ENCODE assay signal across 11 cellular contexts in the genomic region with DNA sequence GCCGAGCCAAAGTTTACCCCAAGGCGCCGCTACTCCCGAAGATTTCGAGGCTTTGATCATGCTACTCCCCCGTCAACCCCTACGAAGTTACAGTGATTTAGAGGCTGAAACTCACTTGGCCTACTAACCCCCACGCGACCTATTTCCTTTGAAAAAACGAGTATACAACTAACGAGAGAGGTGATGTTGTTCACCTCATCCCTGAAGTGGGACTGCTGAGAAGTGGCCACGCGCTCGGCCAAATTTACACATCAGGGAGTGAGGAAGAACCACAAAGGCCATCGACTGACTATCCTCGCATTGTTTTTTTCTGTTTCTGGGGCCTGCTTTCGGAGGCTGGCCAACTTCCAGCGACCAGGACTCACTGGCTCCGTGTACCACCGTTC. TPM values are rescaled to one million over a fixed set of nuclear protein-coding genes. Genes with fewer than 3 reads are reported as not detected.
A peak's percentile ranks its signal among the peaks of the same experiment; 100 is the strongest.
DNase-seq lines count a peak whose midpoint lies in the region; TF ChIP-seq lines count a peak whose summit lies in the region.
"Had no signal": no experiment of that assay in that cellular context is flagged by ENCODE, and none has a peak within 500 bp of the region (broad histone marks: within the 10 kb centered on the region; RNA-seq: fewer than 3 reads in every experiment).

No MANE protein-coding gene starts in this region.

- H3K23ac ChIP-seq in mesenchymal stem cell (ENCODE audit: low read length in 2 of 2) = no peak overlapping the region

- 11 to 22% methylated on average over 11 to 17 of the region's 20 CpGs for WGBS in testis, 2 donors
- 31% methylated on average over 20 of the region's 20 CpGs for WGBS in mesenchymal stem cell

- no peak for DNase-seq in left ventricle myocardium inferior
- no peak for DNase-seq in right atrium auricular region (ENCODE audit: low spot score)
- no peak for DNase-seq in adipocyte (ENCODE audit: low read depth)
- DNase-seq in testis = peak; percentile 12
- DNase-seq in mesenchymal stem cell = no peak
- DNase-seq in NCI-H2029 treated with DMSO at 0.1 percent for 48 hours (lab: John Stamatoyannopoulos, UW) = no peak
- DNase-seq in NCI-H2196 (lab: John Stamatoyannopoulos, UW; ENCODE audit: unreplicated experiment) = no peak
- DNase-seq: NCI-H1930 had no signal

- no peak for TF ChIP-seq POLR2A in testis (IDR thresholded peaks at IDR 0.05)

- intact Hi-C loops in left ventricle myocardium inferior (cut with micrococcal nuclease) = no loop called here
- intact Hi-C loops in testis (cut with DNase I; ENCODE audit: low total_unique reads) = no loop called here

- no peak overlapping the region for H2AFZ ChIP-seq in mesenchymal stem cell (ENCODE audit: low read depth, low read length)

- TF ChIP-seq CTCF in left ventricle myocardium inferior (IDR thresholded peaks at IDR 0.05; ENCODE audit: borderline replicate concordance) (no peak), right atrium auricular region (IDR thresholded peaks at IDR 0.05) (no peak), testis (IDR thresholded peaks at IDR 0.05) (no peak)

- H3K14ac ChIP-seq in mesenchymal stem cell (ENCODE audit: low read length in 2 of 2) = no peak overlapping the region

- H3K27ac ChIP-seq in left ventricle myocardium inferior (replicated peaks) (no peak overlapping the region), right atrium auricular region (no peak overlapping the region), iPS-20b (ENCODE audit: low read length) (no peak overlapping the region), testis (no peak overlapping the region), mesenchymal stem cell (ENCODE audit: low read length, poor library complexity, severe bottlenecking) (no peak overlapping the region)
- H3K27ac ChIP-seq: BLaER1, KMS-11 had no signal

- no peak overlapping the region for H4K91ac ChIP-seq in mesenchymal stem cell (ENCODE audit: low read length)

- no peaks in the 10 kb centered on the region for H3K36me3 ChIP-seq in left ventricle myocardium inferior
- no peaks in the 10 kb centered on the region for H3K36me3 ChIP-seq in right atrium auricular region
- H3K36me3 ChIP-seq in adipocyte (ENCODE audit: control insufficient read depth, insufficient read depth, low read length, severe bottlenecking) = no peaks in the 10 kb centered on the region
- no peaks in the 10 kb centered on the region for H3K36me3 ChIP-seq in iPS-20b (ENCODE audit: insufficient read depth, low read depth, low read length)
- no peaks in the 10 kb centered on the region for H3K36me3 ChIP-seq in testis (ENCODE audit: low read depth, missing control alignments)
- no peaks in the 10 kb centered on the region for H3K36me3 ChIP-seq in mesenchymal stem cell (ENCODE audit: control insufficient read depth in 1 of 2, insufficient read depth in 2 of 2, low read depth in 1 of 2, low read length in 2 of 2)
- H3K36me3 ChIP-seq: BLaER1 had no signal

- H3K4me3 ChIP-seq in left ventricle myocardium inferior (peak overlapping the region; percentile 53), right atrium auricular region (peak overlapping the region in 1 of 2 donors; percentile 24), adipocyte (ENCODE audit: low read length) (peak overlapping the region; percentile 47), iPS-20b (ENCODE audit: low read length) (peak overlapping the region; percentile 63; the same call in 1 of the 2 replicates), testis (peak overlapping the region in 1 of 2 donors; percentile 34), mesenchymal stem cell (ENCODE audit: insufficient read depth in 1 of 2, low read depth in 1 of 2, low read length in 2 of 2) (peak overlapping the region in 1 of 2 experiments; percentile 59)
- H3K4me3 ChIP-seq: BLaER1 had no signal

- H3K4me1 ChIP-seq in left ventricle myocardium inferior (peaks cover 8% of the 10 kb centered on the region), right atrium auricular region (peaks cover 0 to 3% of the 10 kb centered on the region in 2 donors), adipocyte (ENCODE audit: control insufficient read depth, insufficient read depth, low read length) (no peaks in the 10 kb centered on the region), iPS-20b (ENCODE audit: insufficient read depth, low read length) (no peaks in the 10 kb centered on the region; the same call in 1 of the 2 replicates), testis (no peaks in the 10 kb centered on the region), mesenchymal stem cell (ENCODE audit: control insufficient read depth, insufficient read depth, low read depth, low read length) (peaks cover 4% of the 10 kb centered on the region)
- H3K4me1 ChIP-seq: BLaER1 had no signal

- no peak overlapping the region for H2BK120ac ChIP-seq in mesenchymal stem cell (ENCODE audit: low read depth, low read length)

- H3K27me3 ChIP-seq in left ventricle myocardium inferior (ENCODE audit: low read depth) = peaks cover 15% of the 10 kb centered on the region
- no peaks in the 10 kb centered on the region for H3K27me3 ChIP-seq in right atrium auricular region
- peaks cover 25% of the 10 kb centered on the region for H3K27me3 ChIP-seq in adipocyte (replicated peaks; ENCODE audit: control insufficient read depth, insufficient read depth, low read length)
- peaks cover 39% of the 10 kb centered on the region for H3K27me3 ChIP-seq in iPS-20b (ENCODE audit: insufficient read depth, low read length)
- no peaks in the 10 kb centered on the region for H3K27me3 ChIP-seq in testis
- peaks cover 13 to 40% of the 10 kb centered on the region in 2 experiments for H3K27me3 ChIP-seq in mesenchymal stem cell (ENCODE audit: control insufficient read depth in 1 of 2, insufficient read depth in 1 of 2, low read length in 2 of 2)
- H3K27me3 ChIP-seq: BLaER1 had no signal

- no peak overlapping the region for H3K4me2 ChIP-seq in mesenchymal stem cell (ENCODE audit: low read length, poor library complexity, severe bottlenecking)
- H3K4me2 ChIP-seq: BLaER1, KMS-11 had no signal

- H3K9me3 ChIP-seq in left ventricle myocardium inferior (replicated peaks) (no peaks in the 10 kb centered on the region), right atrium auricular region (no peaks in the 10 kb centered on the region), adipocyte (ENCODE audit: control insufficient read depth, low read length) (no peaks in the 10 kb centered on the region), iPS-20b (ENCODE audit: insufficient read depth, low read depth, low read length) (no peaks in the 10 kb centered on the region), testis (no peaks in the 10 kb centered on the region), mesenchymal stem cell (ENCODE audit: control insufficient read depth, low read length) (peaks cover 3% of the 10 kb centered on the region)

- H2BK15ac ChIP-seq in mesenchymal stem cell (ENCODE audit: low read depth, poor library complexity, severe bottlenecking) = no peak overlapping the region

- no peak overlapping the region for H3K18ac ChIP-seq in mesenchymal stem cell (ENCODE audit: low read depth in 1 of 2, low read length in 2 of 2)

- H3K9ac ChIP-seq in adipocyte (ENCODE audit: low read length) = no peak overlapping the region
- no peak overlapping the region for H3K9ac ChIP-seq in iPS-20b (ENCODE audit: low read depth, low read length)
- no peak overlapping the region for H3K9ac ChIP-seq in mesenchymal stem cell (ENCODE audit: low read length)
- H3K9ac ChIP-seq: BLaER1, KMS-11 had no signal

- no peak overlapping the region for H2BK5ac ChIP-seq in mesenchymal stem cell (ENCODE audit: low read depth, low read length, poor library complexity, severe bottlenecking)

- H4K8ac ChIP-seq in mesenchymal stem cell (ENCODE audit: low read length) = no peak overlapping the region

- no peaks in the 10 kb centered on the region for H3K79me1 ChIP-seq in mesenchymal stem cell (replicated peaks; ENCODE audit: low read length, poor library complexity, severe bottlenecking)

- no peak overlapping the region for H3K4ac ChIP-seq in mesenchymal stem cell (ENCODE audit: low read depth in 1 of 2, low read length in 2 of 2)

- no peak overlapping the region for H2AK5ac ChIP-seq in mesenchymal stem cell (ENCODE audit: low read length, severe bottlenecking)

- no peak overlapping the region for H2BK12ac ChIP-seq in mesenchymal stem cell (ENCODE audit: low read length in 2 of 2)

RNA-seq across cellular contexts. Expression of gene PGRMC1, which starts 37.7 kb away (rescaled TPM):
- total RNA-seq in left ventricle myocardium inferior = 16.1 TPM
- 10 to 100 TPM; 26.8 to 42.7 TPM for total RNA-seq in right atrium auricular region
- total RNA-seq in testis = 10 to 100 TPM; 53.5 to 99.9 TPM
- polyA plus RNA-seq in testis (ENCODE audit: insufficient read depth, low read depth, low replicate concordance) = 74.8 TPM
- 85.4 TPM for polyA plus RNA-seq in mesenchymal stem cell (2013, experiment 1 of 2)
- polyA plus RNA-seq in mesenchymal stem cell (2013, experiment 2 of 2) = 87.5 TPM
